8 cellular contexts compared by ENCODE assay signal in the genomic region with DNA sequence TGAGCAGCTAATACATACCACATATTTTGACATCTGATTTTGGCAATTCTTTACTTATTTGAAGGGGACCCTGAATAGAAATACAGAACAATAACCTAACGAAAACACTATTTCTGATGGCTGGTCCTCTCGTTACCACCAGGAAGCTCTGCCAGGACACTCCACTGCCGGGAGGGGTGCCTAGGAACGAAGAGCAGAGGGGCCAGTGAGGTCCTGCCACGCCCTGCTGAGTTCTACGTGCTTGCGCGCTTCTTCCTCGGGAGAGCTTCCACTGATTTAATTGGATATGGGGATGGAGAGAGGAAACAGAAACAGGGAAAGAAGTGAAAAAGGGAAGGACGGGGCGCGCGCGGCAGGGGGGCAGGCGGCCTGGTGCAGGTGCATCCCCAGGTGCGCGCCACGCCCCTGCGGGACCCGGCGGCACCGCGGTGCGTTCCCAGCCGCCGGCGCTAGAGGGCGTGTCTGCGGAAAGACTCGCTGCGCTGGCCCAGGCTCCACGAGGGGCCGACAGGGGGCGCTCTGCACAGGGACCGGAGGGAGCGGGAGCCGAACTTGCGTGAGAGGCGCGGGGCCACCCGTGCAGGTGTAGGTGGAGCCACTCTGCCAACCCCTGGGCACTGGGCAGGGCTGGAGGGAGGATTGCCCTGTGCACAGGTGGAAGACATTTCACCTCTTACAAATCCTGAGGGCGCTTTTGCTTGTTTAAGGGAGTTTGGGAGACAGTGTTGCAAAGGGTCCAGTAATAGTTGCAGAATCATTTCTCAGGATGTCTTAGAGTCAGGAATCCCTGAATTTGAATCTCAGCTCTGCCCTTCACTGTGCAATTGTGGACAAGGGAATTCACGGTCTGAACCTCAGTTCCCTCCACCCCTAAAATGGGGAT.
DNase-seq lines count a peak whose midpoint lies in the region; ATAC-seq, FAIRE-seq and TF ChIP-seq lines count a peak whose summit lies in the region.

No MANE protein-coding gene starts in this region.

- H3K79me2 ChIP-seq in H1 (ENCODE audit: control insufficient read depth in 1 of 2, insufficient read depth in 2 of 2, low read length in 2 of 2) (no peaks in the 10 kb centered on the region), neural cell (replicated peaks; ENCODE audit: insufficient read depth, low read length) (no peaks in the 10 kb centered on the region)

- no peak overlapping the region for H4K8ac ChIP-seq in H1 (ENCODE audit: extremely low read depth, insufficient read depth, low read length)

- TF ChIP-seq CTCF in H1 (IDR thresholded peaks at IDR 0.05; ENCODE audit: control extremely low read depth in 1 of 3, insufficient read depth in 1 of 3, low read depth in 1 of 3, low read length in 3 of 3) (peak; percentile 96 to 100 (median 100)), neural cell (IDR thresholded peaks at IDR 0.05; ENCODE audit: poor library complexity, severe bottlenecking) (peak; percentile 69), tibial artery (IDR thresholded peaks at IDR 0.05) (peak; percentile 59 to 68)

- no peak overlapping the region for H3K4ac ChIP-seq in H1 (replicated peaks; ENCODE audit: insufficient read length, low read depth, low read length)

- no peak overlapping the region for H2BK12ac ChIP-seq in H1 (ENCODE audit: low read depth, low read length)

- TF ChIP-seq RAD21 in H1 (IDR thresholded peaks at IDR 0.05 in 1 of 2, conservative IDR thresholded peaks at IDR 0.05 in 1 of 2; ENCODE audit: low read depth in 2 of 2, low read length in 2 of 2) (peak; percentile 75 to 86), neural cell (conservative IDR thresholded peaks at IDR 0.05) (no peak)

- H2AFZ ChIP-seq in H1 (ENCODE audit: low read length) (0 out of 2 replicates have a peak overlapping the region, but pooled peaks have one; percentile 56), neural cell (ENCODE audit: low read depth, low read length) (no peak overlapping the region)

- no peak for FAIRE-seq in H1 (lab: Jason Lieb, UNC)

- no peaks in the 10 kb centered on the region; the same call in 1 of the 2 replicates for H3K23me2 ChIP-seq in H1 (ENCODE audit: low read depth, low read length)

- H3K4me1 ChIP-seq in H1 (replicated peaks in 1 of 4; ENCODE audit: control insufficient read depth in 3 of 4, insufficient read depth in 4 of 4, low read length in 3 of 4) (no peaks in the 10 kb centered on the region; a peak in 1 of 7 replicates), tibial artery (peaks cover 0 to 3% (median 0%) of the 10 kb centered on the region in 4 donors)

- WGBS in H1 (ENCODE audit: extremely low coverage in 1 of 2, insufficient coverage in 1 of 2, insufficient read length in 1 of 2, insufficient replicate concordance in 2 of 2, low coverage in 1 of 2, low lambda C conversion rate in 2 of 2, missing lambda C conversion rate in 1 of 2), 2 experiments = 14% methylated on average over 37 of the region's 43 CpGs; no CpG with 5 or more reads in 1 of the 2 experiments

- no peaks in the 10 kb centered on the region for H3F3A ChIP-seq in neural cell (ENCODE audit: insufficient read depth, low read length, poor library complexity, severe bottlenecking)

- H2BK20ac ChIP-seq in H1 (ENCODE audit: low read length) = no peak overlapping the region

- POLR2A ChIA-PET in H1 (lab: Charles Lee; ENCODE audit: partially characterized antibody) = no interaction called here

- peak; percentile 28 to 39 for DNase-seq in activated CD4-positive, alpha-beta T cell treated with anti-CD3 and anti-CD28 coated beads, Interleukin-2, amount 50 U/mL, for 4 hours
- peak; percentile 49 to 99 for DNase-seq in H1 (ENCODE audit: low read depth in 1 of 2, low spot score in 2 of 2)
- no peak for DNase-seq in tibial artery
- DNase-seq in NCI-H128 (lab: John Stamatoyannopoulos, UW; ENCODE audit: unreplicated experiment) = no peak

- H3K36me3 ChIP-seq in H1 (ENCODE audit: control insufficient read depth in 2 of 4, insufficient read depth in 4 of 4, low read length in 3 of 4) (no peaks in the 10 kb centered on the region), neural cell (ENCODE audit: insufficient read depth, low read length) (no peaks in the 10 kb centered on the region), tibial artery (no peaks in the 10 kb centered on the region)

- no peak overlapping the region for H4K5ac ChIP-seq in H1 (ENCODE audit: insufficient read length, low read depth, low read length)

- H3K56ac ChIP-seq in H1 (replicated peaks; ENCODE audit: insufficient read length, low read depth, low read length) = no peak overlapping the region

- TF ChIP-seq EP300 in H1 (IDR thresholded peaks at IDR 0.05; ENCODE audit: borderline replicate concordance in 1 of 2, low read depth in 2 of 2, low read length in 2 of 2) (peak in 1 of 2 experiments; percentile 92; a peak in 1 of 3 replicates), neural cell (conservative IDR thresholded peaks at IDR 0.05; ENCODE audit: poor library complexity, severe bottlenecking) (no peak)

- no peaks in the 10 kb centered on the region for H3K79me1 ChIP-seq in H1 (ENCODE audit: low read depth, low read length)

- no peak overlapping the region for H4K91ac ChIP-seq in H1 (replicated peaks; ENCODE audit: insufficient read length, low read length)

- TF ChIP-seq POLR2A in H1 (IDR thresholded peaks at IDR 0.05; ENCODE audit: control extremely low read depth in 1 of 2, low read depth in 2 of 2, low read length in 2 of 2) = no peak

- intact Hi-C loops in tibial artery (cut with DNase I; ENCODE audit: low total_unique reads) = no loop called here

- no peak overlapping the region for H2BK15ac ChIP-seq in H1 (ENCODE audit: low read length)

- H3K23ac ChIP-seq in H1 (ENCODE audit: insufficient read length) = no peak overlapping the region

- H3K9me2 ChIP-seq in neural cell (ENCODE audit: insufficient read depth, low read length) = no peaks in the 10 kb centered on the region

- H4K20me1 ChIP-seq in H1 (replicated peaks in 1 of 2; ENCODE audit: control insufficient read depth in 1 of 2, insufficient read depth in 2 of 2, low read length in 2 of 2) (no peaks in the 10 kb centered on the region), neural cell (ENCODE audit: insufficient read depth) (no peaks in the 10 kb centered on the region)

- H2BK5ac ChIP-seq in H1 (ENCODE audit: low read depth, low read length) = no peak overlapping the region

- no peaks in the 10 kb centered on the region for H3K9me3 ChIP-seq in H1 (ENCODE audit: insufficient read depth in 2 of 2, low read depth in 1 of 2, low read length in 1 of 2)
- H3K9me3 ChIP-seq in neural cell (ENCODE audit: low read length) = no peaks in the 10 kb centered on the region
- no peaks in the 10 kb centered on the region for H3K9me3 ChIP-seq in tibial artery

- H3K4me3 ChIP-seq in H1 (ENCODE audit: extremely low read depth in 1 of 4, insufficient read depth in 2 of 4, low read depth in 3 of 4, low read length in 4 of 4) = peak overlapping the region in 2 of 4 experiments; percentile 15 to 53; a peak in 5 of 8 replicates
- H3K4me3 ChIP-seq in neural cell (ENCODE audit: low read length) = no peak overlapping the region
- no peak overlapping the region for H3K4me3 ChIP-seq in tibial artery

- no peak overlapping the region for H3K14ac ChIP-seq in H1 (ENCODE audit: insufficient read length)

- H3K27me3 ChIP-seq in H1 (replicated peaks in 1 of 4; ENCODE audit: control insufficient read depth in 3 of 4, extremely low read depth in 1 of 4, insufficient read depth in 3 of 4, low read length in 3 of 4) (no peaks in the 10 kb centered on the region), neural cell (ENCODE audit: insufficient read depth, low read depth, low read length) (no peaks in the 10 kb centered on the region), tibial artery (peaks cover 0 to 20% of the 10 kb centered on the region in 2 donors)

- no peak overlapping the region for H3K18ac ChIP-seq in H1 (ENCODE audit: extremely low read depth, low read length)

- CTCF ChIA-PET in H1 (lab: Charles Lee; ENCODE audit: partially characterized antibody) = interaction anchor here (0.6 to 6.9 kb wide), 39 partner anchors 8 to 499 kb away, joined by 3 to 82 read pairs (median 4); no protein-coding TSS in a partner anchor

- H3K9ac ChIP-seq in H1 (replicated peaks in 1 of 4; ENCODE audit: extremely low read depth in 1 of 4, low read depth in 3 of 4, low read length in 3 of 4) (no peak overlapping the region), neural cell (ENCODE audit: low read length) (no peak overlapping the region)

- H3K27ac ChIP-seq in H1 (ENCODE audit: low read depth, low read length) = no peak overlapping the region
- no peak overlapping the region for H3K27ac ChIP-seq in neural cell (ENCODE audit: low read length)
- no peak overlapping the region for H3K27ac ChIP-seq in tibial artery

- no peak overlapping the region for H2BK120ac ChIP-seq in H1 (replicated peaks; ENCODE audit: low read depth, low read length)

- peak; percentile 60 for ATAC-seq in GM18907 (IDR thresholded peaks at IDR 0.05; ENCODE audit: unreplicated experiment)
- peak; percentile 48 for ATAC-seq in HG03378 (IDR thresholded peaks at IDR 0.05; ENCODE audit: unreplicated experiment)
- no peak for ATAC-seq in GM19324 (IDR thresholded peaks at IDR 0.05; ENCODE audit: low FRiP score, unreplicated experiment)

- H2AK5ac ChIP-seq in H1 (ENCODE audit: low read depth, low read length) = no peak overlapping the region

- H3K4me2 ChIP-seq in H1 (ENCODE audit: insufficient read depth in 1 of 2, low read depth in 2 of 2, low read length in 2 of 2) (peak overlapping the region; percentile 19 to 59), neural cell (ENCODE audit: low read length) (no peak overlapping the region)

TF ChIP-seq in H1, 55 proteins besides CTCF, POLR2A, EP300 and RAD21 (continues in another document):
- TF ChIP-seq BACH1 (IDR thresholded peaks at IDR 0.05; ENCODE audit: low read length) = no peak
- no peak for TF ChIP-seq TBP (IDR thresholded peaks at IDR 0.05; ENCODE audit: low read depth, low read length)
- TF ChIP-seq KDM1A (IDR thresholded peaks at IDR 0.05; ENCODE audit: borderline replicate concordance, low read length) = 0 out of 2 replicates have a peak, but pooled peaks have one; percentile 42
- no peak for TF ChIP-seq PHF8 (conservative IDR thresholded peaks at IDR 0.05; ENCODE audit: low read depth, low read length)
- no peak for TF ChIP-seq FOSL1 (IDR thresholded peaks at IDR 0.05; ENCODE audit: insufficient read depth, low read depth, low read length)
- no peak for TF ChIP-seq HDAC2 (IDR thresholded peaks at IDR 0.05; ENCODE audit: borderline replicate concordance in 1 of 2, low read depth in 2 of 2, low read length in 2 of 2)

TF ChIP-seq in neural cell, 6 proteins besides CTCF, POLR2A, EP300 and RAD21:
- peak; percentile 41 for TF ChIP-seq SMC3 (conservative IDR thresholded peaks at IDR 0.05; ENCODE audit: poor library complexity)
- no peak for TF ChIP-seq EZH2 (IDR thresholded peaks at IDR 0.05; ENCODE audit: borderline replicate concordance, insufficient read depth, low read length, poor library complexity, severe bottlenecking)

Comparison
In these comparisons a context has a peak if more than half of its experiments do, and no peak if none do; other contexts are left out.
1. DNase-seq: peak in activated CD4-positive, alpha-beta T cell treated with anti-CD3 and anti-CD28 coated beads, Interleukin-2, amount 50 U/mL, for 4 hours (2 of 2) and H1 (2 of 2); none in tibial artery (0 of 2) and NCI-H128 (single experiment).
2. Peak in every context shown above with its lines, with median percentiles within 50 percentile points of each other: CTCF ChIP-seq.